20 cellular contexts compared by ENCODE assay signal in genomic region chr5:11180890-11181289, GRCh38.
DNase-seq lines count a peak whose midpoint lies in the region; ATAC-seq, FAIRE-seq and TF ChIP-seq lines count a peak whose summit lies in the region.
"Had no signal": no experiment of that assay in that cellular context is flagged by ENCODE, and none has a peak within 500 bp of the region (broad histone marks: within the 10 kb centered on the region; RNA-seq: fewer than 3 reads in every experiment).

No MANE protein-coding gene starts in this region.

- no peaks in the 10 kb centered on the region for H3K9me1 ChIP-seq in K562 (ENCODE audit: control insufficient read depth, insufficient read depth, low read length)

- H3K9me3 ChIP-seq in HEK293 (ENCODE audit: control insufficient read depth, insufficient read depth, low read depth, low read length), result no peaks in the 10 kb centered on the region
- no peaks in the 10 kb centered on the region for H3K9me3 ChIP-seq in K562 (replicated peaks; ENCODE audit: control insufficient read depth, insufficient read depth, low read depth, low read length)

- in situ Hi-C loops in K562 (cut with MboI), result no loop called here

- H3K9ac ChIP-seq in K562 (ENCODE audit: insufficient read depth in 1 of 2, low read depth in 2 of 2, low read length in 2 of 2), result no peak overlapping the region

- H3K4me3 ChIP-seq in HEK293 (ENCODE audit: low read depth, low read length), result no peak overlapping the region
- no peak overlapping the region for H3K4me3 ChIP-seq in K562
- no peak overlapping the region for H3K4me3 ChIP-seq in epithelial cell of esophagus (ENCODE audit: low read length)

- H3K27me3 Mint-ChIP-seq in progenitor cell of endocrine pancreas, result peaks cover 4% of the 10 kb centered on the region
- no peaks in the 10 kb centered on the region; the same call in 1 of the 2 replicates for H3K27me3 Mint-ChIP-seq in WTC11 (ENCODE audit: low read depth)
- H3K27me3 Mint-ChIP-seq: B cell had no signal

- TF ChIP-seq CTCF in HEK293 (tag by site-specific recombination; IDR thresholded peaks at IDR 0.05) (no peak), K562 (IDR thresholded peaks at IDR 0.05 in 2 of 3, conservative IDR thresholded peaks at IDR 0.05 in 1 of 3; ENCODE audit: insufficient read depth in 2 of 3, low read depth in 1 of 3, low read length in 3 of 3) (no peak), epithelial cell of esophagus (IDR thresholded peaks at IDR 0.05; ENCODE audit: insufficient read depth, low read depth, low read length, missing control alignments) (no peak), progenitor cell of endocrine pancreas (IDR thresholded peaks at IDR 0.05; ENCODE audit: unreplicated experiment) (no peak), WTC11 (IDR thresholded peaks at IDR 0.05) (no peak)

- H3K4me2 ChIP-seq in K562 (ENCODE audit: insufficient read depth, low read length), result no peak overlapping the region

- H3K79me2 ChIP-seq in K562 (ENCODE audit: control insufficient read depth, insufficient read depth, low read length), result no peaks in the 10 kb centered on the region

- no peak for TF ChIP-seq POLR2A in K562 (conservative IDR thresholded peaks at IDR 0.05)

- H3K4me1 Mint-ChIP-seq in progenitor cell of endocrine pancreas (ENCODE audit: low read depth) (peaks cover 18% of the 10 kb centered on the region), WTC11 (no peaks in the 10 kb centered on the region)

- ATAC-seq in K562, result no peak
- ATAC-seq in WTC11, result no peak
- ATAC-seq: HepG2 had no signal

- H4K20me1 ChIP-seq in K562 (replicated peaks; ENCODE audit: control insufficient read depth, insufficient read depth, low read length), result 0 out of 2 replicates have a peak, but pooled peaks cover 4% of the 10 kb centered on the region

- H3K4me3 Mint-ChIP-seq in progenitor cell of endocrine pancreas (ENCODE audit: low read depth) (no peak overlapping the region), WTC11 (no peak overlapping the region)
- H3K4me3 Mint-ChIP-seq: B cell; CD4-positive, alpha-beta T cell; IgD-negative memory B cell had no signal

- H2AFZ ChIP-seq in K562 (ENCODE audit: low read depth, low read length), result no peak overlapping the region

- H3K27ac ChIP-seq in HEK293 (ENCODE audit: extremely low read depth, low read depth, low read length) (no peak overlapping the region), K562 (ENCODE audit: extremely low read depth, low read depth, low read length) (no peak overlapping the region)
- H3K27ac ChIP-seq: C4-2B had no signal

- no peaks in the 10 kb centered on the region for H3K36me3 ChIP-seq in HEK293 (ENCODE audit: control insufficient read depth in 2 of 2, insufficient read depth in 1 of 2, low read length in 2 of 2)
- H3K36me3 ChIP-seq in K562 (ENCODE audit: control insufficient read depth, insufficient read depth, low read length), result no peaks in the 10 kb centered on the region

- TF ChIP-seq RAD21 in K562 (CRISPR knock-in tag; conservative IDR thresholded peaks at IDR 0.05 in 1 of 2, IDR thresholded peaks at IDR 0.05 in 1 of 2), result no peak

- H3K36me3 Mint-ChIP-seq in progenitor cell of endocrine pancreas (ENCODE audit: insufficient read depth) (peaks cover 3% of the 10 kb centered on the region), WTC11 (no peaks in the 10 kb centered on the region)
- H3K36me3 Mint-ChIP-seq: IgD-negative memory B cell had no signal

- BruUV-seq in K562 (replicated peaks; lab: Mats Ljungman, UMichigan), result no TSS peak

- H3K27me3 ChIP-seq in K562 (ENCODE audit: control insufficient read depth in 2 of 2, insufficient read depth in 2 of 2, low read length in 2 of 2), result no peaks in the 10 kb centered on the region

- CTCF ChIA-PET in HEK293 (lab: Yijun Ruan, JAX) (interaction anchor here (0.7 to 1.6 kb wide), 2 partner anchors 57 to 193 kb away, joined by 4 to 5 read pairs; no protein-coding TSS in a partner anchor), K562 (lab: Yijun Ruan, JAX; ENCODE audit: low intra/inter-chr PET ratio) (no interaction called here), WTC11 (lab: Charles Lee) (no interaction called here)

- 1% methylated on average over 6 of the region's 6 CpGs for WGBS in K562 (ENCODE audit: insufficient coverage, low coverage, missing lambda C conversion rate)

- intact Hi-C loops in K562 (cut with micrococcal nuclease), result no loop called here

- TF ChIP-seq EP300 in K562 (IDR thresholded peaks at IDR 0.05; ENCODE audit: low read length), result no peak

- H3K27ac Mint-ChIP-seq in progenitor cell of endocrine pancreas, result peak overlapping the region; percentile 42
- no peak overlapping the region for H3K27ac Mint-ChIP-seq in WTC11
- H3K27ac Mint-ChIP-seq: B cell; CD4-positive, alpha-beta T cell had no signal

- POLR2A ChIA-PET in HEK293 (lab: Yijun Ruan, JAX) (no interaction called here), K562 (lab: Yijun Ruan, JAX) (interaction anchor here (0.7 kb wide), 1 partner anchor 92 kb away, joined by 4 read pairs; no protein-coding TSS in a partner anchor), WTC11 (lab: Charles Lee) (no interaction called here)

- DNase-seq in K562 (ENCODE audit: extremely low read depth in 1 of 4, low spot score in 3 of 4) (no peak), epithelial cell of esophagus (ENCODE audit: low read depth) (peak; percentile 15), progenitor cell of endocrine pancreas (ENCODE audit: low spot score, unreplicated experiment) (no peak), WTC11 (ENCODE audit: low spot score) (no peak), NCI-H524 treated with DMSO at 0.1 percent for 48 hours (lab: John Stamatoyannopoulos, UW) (no peak), NCI-H1417 (lab: John Stamatoyannopoulos, UW) (no peak)
- DNase-seq in activated effector memory CD4-positive, alpha-beta T cell treated with Interleukin-2 at 50 U/mL for 16 hours, result no peak
- DNase-seq: CD4-positive, alpha-beta T cell; DMS153; DMS79; GDM1; GOT3; H7 had no signal

- H3K9me3 Mint-ChIP-seq in progenitor cell of endocrine pancreas (ENCODE audit: low read depth) (no peaks in the 10 kb centered on the region), WTC11 (peaks cover 4% of the 10 kb centered on the region; the same call in 1 of the 2 replicates)
- H3K9me3 Mint-ChIP-seq: CD4-positive, alpha-beta T cell; IgD-negative memory B cell had no signal

- no peaks in the 10 kb centered on the region for H3K4me1 ChIP-seq in HEK293 (ENCODE audit: control insufficient read depth, insufficient read depth, low read length)
- no peaks in the 10 kb centered on the region for H3K4me1 ChIP-seq in K562 (replicated peaks in 1 of 2; ENCODE audit: control insufficient read depth in 2 of 2, insufficient read depth in 2 of 2, low read length in 2 of 2)

- no peak for FAIRE-seq in K562 (lab: Jason Lieb, UNC)
- FAIRE-seq: GM12892, GM18507, HepG2 had no signal

TF ChIP-seq in HEK293, 187 proteins besides CTCF, POLR2A, EP300 and RAD21:
- TF ChIP-seq SALL2 (tag by site-specific recombination; IDR thresholded peaks at IDR 0.05; ENCODE audit: borderline replicate concordance), result no peak
- TF ChIP-seq ZNF707 (tag by site-specific recombination; IDR thresholded peaks at IDR 0.05), result peak; percentile 78
- TF ChIP-seq, protein P1, sequence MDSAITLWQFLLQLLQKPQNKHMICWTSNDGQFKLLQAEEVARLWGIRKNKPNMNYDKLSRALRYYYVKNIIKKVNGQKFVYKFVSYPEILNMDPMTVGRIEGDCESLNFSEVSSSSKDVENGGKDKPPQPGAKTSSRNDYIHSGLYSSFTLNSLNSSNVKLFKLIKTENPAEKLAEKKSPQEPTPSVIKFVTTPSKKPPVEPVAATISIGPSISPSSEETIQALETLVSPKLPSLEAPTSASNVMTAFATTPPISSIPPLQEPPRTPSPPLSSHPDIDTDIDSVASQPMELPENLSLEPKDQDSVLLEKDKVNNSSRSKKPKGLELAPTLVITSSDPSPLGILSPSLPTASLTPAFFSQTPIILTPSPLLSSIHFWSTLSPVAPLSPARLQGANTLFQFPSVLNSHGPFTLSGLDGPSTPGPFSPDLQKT (IDR thresholded peaks at IDR 0.05; ENCODE audit: borderline replicate concordance, low read depth, low read length), result no peak

TF ChIP-seq in K562, 482 proteins besides CTCF, POLR2A, EP300 and RAD21:
- TF ChIP-seq ASH1L (IDR thresholded peaks at IDR 0.05; ENCODE audit: borderline replicate concordance, low read depth, partially characterized antibody) (no peak), ZKSCAN8 (CRISPR knock-in tag; IDR thresholded peaks at IDR 0.05) (no peak), ZNF707 (CRISPR knock-in tag; conservative IDR thresholded peaks at IDR 0.05) (peak; percentile 63), SP2 (IDR thresholded peaks at IDR 0.05; ENCODE audit: extremely low read depth, low read depth, low read length, poor library complexity, severe bottlenecking) (no peak)

TF ChIP-seq in WTC11, 78 proteins besides CTCF, POLR2A, EP300 and RAD21:
- TF ChIP-seq ZNF219 (CRISPR knock-in tag; IDR thresholded peaks at IDR 0.05; ENCODE audit: borderline replicate concordance), result no peak
TF ChIP-seq in WTC11: peak in this region for 0.

Comparison
In these comparisons a context has a peak if more than half of its experiments do, and no peak if none do; other contexts are left out.
1. Of the 44 proteins assayed by ChIP-seq in both K562 and HEK293: peak only in K562: none; only in HEK293: none; in both: ZNF707; in neither: 43.